ENCODE assay signal across 8 cellular contexts in the genomic region with DNA sequence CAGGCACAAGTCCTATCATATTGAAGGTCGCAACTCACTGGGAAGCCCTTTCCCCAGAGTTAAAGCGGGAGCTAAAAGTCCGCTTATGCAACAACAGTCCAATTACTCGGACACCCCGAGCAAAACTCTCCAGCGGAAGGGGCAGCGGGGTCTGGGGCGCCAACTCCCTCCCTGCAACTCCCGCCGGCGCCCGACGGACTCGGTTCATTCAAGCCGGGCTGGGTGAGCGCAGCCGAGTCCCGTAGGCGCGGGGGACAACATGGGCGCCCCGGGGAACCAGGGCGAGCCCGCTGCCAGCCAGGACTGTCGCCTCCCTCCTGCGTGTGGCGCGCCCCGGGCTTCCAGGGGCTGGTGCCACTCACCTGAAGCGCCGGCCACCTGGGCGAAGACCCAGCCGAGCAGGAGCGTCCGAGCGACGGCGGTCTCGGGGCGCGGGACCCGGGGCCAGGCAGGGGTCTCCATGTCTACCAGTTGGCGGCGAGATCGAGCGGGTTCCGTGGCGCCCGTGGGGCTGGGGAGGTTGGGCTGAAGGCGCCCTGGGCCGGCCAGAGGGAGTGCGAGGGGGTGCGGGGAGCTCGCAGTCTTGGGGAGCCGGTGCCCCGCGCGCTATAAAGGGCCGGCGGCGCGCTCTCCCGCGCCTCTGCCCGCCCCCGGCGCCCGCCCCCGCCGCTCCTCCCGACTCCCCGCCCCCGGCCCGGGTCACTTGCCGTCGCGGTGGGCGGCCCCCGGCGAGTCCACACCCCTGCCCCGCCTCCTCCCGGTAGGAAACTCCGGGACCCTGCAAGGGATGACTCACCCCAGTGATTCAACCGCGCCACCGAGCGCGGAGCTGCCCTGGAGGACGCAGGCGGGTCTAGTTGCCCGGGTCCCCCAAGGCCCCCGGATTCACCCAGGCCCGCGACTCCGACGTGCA. TPM values are rescaled to one million over a fixed set of nuclear protein-coding genes. Genes with fewer than 3 reads are reported as not detected.
A peak's percentile ranks its signal among the peaks of the same experiment; 100 is the strongest.
DNase-seq lines count a peak whose midpoint lies in the region; ATAC-seq and TF ChIP-seq lines count a peak whose summit lies in the region.

A gene (minus strand): TSS at position 585 of the 913 bp plus-strand sequence. CDS start 123 bp downstream, at position 462.

- ATAC-seq in HG03066 (IDR thresholded peaks at IDR 0.05; ENCODE audit: low read depth, unreplicated experiment) (peak; percentile 84), mucosa of descending colon (peak; percentile 97)

- H3K9me3 ChIP-seq in mucosa of descending colon: no peaks in the 10 kb centered on the region

- intact Hi-C loops in mucosa of descending colon (cut with DNase I, micrococcal nuclease): loop anchor here in 1 of 2 donors (10.0 kb wide), 1 partner anchor 63 kb away; no protein-coding TSS in a partner anchor

- peaks cover 3% of the 10 kb centered on the region for H3K4me1 ChIP-seq in mucosa of descending colon (ENCODE audit: low read depth)

- TF ChIP-seq CTCF in epithelial cell of proximal tubule (conservative IDR thresholded peaks at IDR 0.05; ENCODE audit: low read depth, low read length) (peak; percentile 16), mucosa of descending colon (IDR thresholded peaks at IDR 0.05) (no peak)

- no peaks in the 10 kb centered on the region for H3K36me3 ChIP-seq in mucosa of descending colon (ENCODE audit: low read depth)

- DNase-seq in stimulated activated naive CD4-positive, alpha-beta T cell treated with Interleukin-2 at 50 U/mL for 16 hours (lab: John Stamatoyannopoulos, UW): peak; percentile 62
- no peak for DNase-seq in stimulated activated naive CD4-positive, alpha-beta T cell (lab: John Stamatoyannopoulos, UW)
- DNase-seq in NCI-H526 treated with DMSO at 0.1 percent for 48 hours (lab: John Stamatoyannopoulos, UW): peak; percentile 57
- peak; percentile 85 for DNase-seq in activated CD8-positive, alpha-beta memory T cell treated with anti-CD3 and anti-CD28 coated beads, Interleukin-2, amount 50 U/mL, for 48 hours
- DNase-seq in epithelial cell of proximal tubule (ENCODE audit: low read depth): no peak
- DNase-seq in mucosa of descending colon: peak; percentile 93 to 96 (median 94)
- DNase-seq in stimulated activated CD8-positive, alpha-beta memory T cell treated with anti-CD3 and anti-CD28 coated beads, Interleukin-2, amount 100 ng/mL, for 1 hour (ENCODE audit: low read depth in 2 of 2): peak; percentile 29 to 42

- peak within 1 kb of the TSS; percentile 82 for H3K4me3 ChIP-seq in epithelial cell of proximal tubule (ENCODE audit: low read depth, low read length)
- peak within 1 kb of the TSS; percentile 71 for H3K4me3 ChIP-seq in mucosa of descending colon

RNA-seq across cellular contexts. Expression of the gene that starts here (rescaled TPM):
- total RNA-seq in epithelial cell of proximal tubule (179 and 246 TPM in 2 replicates), mucosa of descending colon (10 to 100 TPM; 24.4 to 44.3 (median 33.2) TPM)

Comparison
In these comparisons a context has a peak if more than half of its experiments do, and no peak if none do; other contexts are left out.
1. DNase-seq: peak in stimulated activated naive CD4-positive, alpha-beta T cell treated with Interleukin-2 at 50 U/mL for 16 hours (single experiment), NCI-H526 treated with DMSO at 0.1 percent for 48 hours (single experiment), activated CD8-positive, alpha-beta memory T cell treated with anti-CD3 and anti-CD28 coated beads, Interleukin-2, amount 50 U/mL, for 48 hours (single experiment), mucosa of descending colon (3 of 3) and stimulated activated CD8-positive, alpha-beta memory T cell treated with anti-CD3 and anti-CD28 coated beads, Interleukin-2, amount 100 ng/mL, for 1 hour (2 of 2); none in stimulated activated naive CD4-positive, alpha-beta T cell (0 of 6) and epithelial cell of proximal tubule (single experiment).